Comparison of ENCODE assay signal across 18 cellular contexts in genomic region chr6:129191275-129191674, GRCh38.
"Had no signal": no experiment of that assay in that cellular context is flagged by ENCODE, and none has a peak within 500 bp of the region (broad histone marks: within the 10 kb centered on the region; RNA-seq: fewer than 3 reads in every experiment).

No MANE protein-coding gene starts in this region.

- H3K4me2 ChIP-seq: hepatocyte had no signal

- H3K27me3 ChIP-seq: foreskin keratinocyte, hepatocyte, spleen had no signal

- H3K9ac ChIP-seq: parathyroid adenoma had no signal

- H3K4me1 ChIP-seq: lower lobe of right lung, parathyroid adenoma, spleen had no signal

- H3K4me1 Mint-ChIP-seq: central memory CD8-positive, alpha-beta T cell had no signal

- H3K36me3 ChIP-seq: lower lobe of right lung, spleen had no signal

- H3K9me3 ChIP-seq: lower lobe of right lung, spleen had no signal

- ATAC-seq: activated T-cell treated with anti-CD3 and anti-CD28 coated beads, Interleukin-2, amount 50 U/mL, for 72 hours; foreskin keratinocyte; left cardiac atrium; lower lobe of right lung; sciatic nerve had no signal

- H3K9me3 Mint-ChIP-seq: activated T-cell treated with anti-CD3 and anti-CD28 coated beads, Interleukin-2, amount 50 U/mL, for 72 hours; central memory CD8-positive, alpha-beta T cell; nephron; T-helper 2 cell treated with Interferon-gamma antibody and Interleukin-4, amounts not matched to agents 5 μg/mL and 100 μg/mL, for 36 hours had no signal

- H3K4me3 Mint-ChIP-seq: activated T-cell treated with anti-CD3 and anti-CD28 coated beads, Interleukin-2, amount 50 U/mL, for 72 hours; central memory CD8-positive, alpha-beta T cell; nephron; T-helper 2 cell treated with Interferon-gamma antibody and Interleukin-4, amounts not matched to agents 5 μg/mL and 100 μg/mL, for 36 hours had no signal

- H3K27ac Mint-ChIP-seq: activated T-cell treated with anti-CD3 and anti-CD28 coated beads, Interleukin-2, amount 50 U/mL, for 72 hours; nephron; T-helper 2 cell treated with Interferon-gamma antibody and Interleukin-4, amounts not matched to agents 5 μg/mL and 100 μg/mL, for 36 hours had no signal

- H3K27ac ChIP-seq: coronary artery, foreskin keratinocyte, hepatocyte, lower lobe of right lung, parathyroid adenoma, spleen had no signal

- DNase-seq: activated CD4-positive, CD25-positive, alpha-beta regulatory T cell treated with anti-CD3 and anti-CD28 coated beads, Interleukin-2, amount 50 U/mL, for 72 hours; activated effector memory CD4-positive, alpha-beta T cell treated with anti-CD3 and anti-CD28 coated beads, Interleukin-2, amount 50 U/mL, for 16 hours; activated naive CD4-positive, alpha-beta T cell treated with anti-CD3 and anti-CD28 coated beads, Interleukin-2, amount 50 U/mL, for 16 hours; activated T-cell treated with anti-CD3 and anti-CD28 coated beads, Interleukin-2, amount 50 U/mL, for 72 hours; aorta; foreskin keratinocyte; left cardiac atrium; lower lobe of right lung; spleen; stimulated activated CD4-positive, alpha-beta T cell treated with anti-CD3 and anti-CD28 coated beads, Interleukin-4, amount 100 ng/mL, for 4 hours; stimulated activated naive CD4-positive, alpha-beta T cell had no signal

- H3K4me3 ChIP-seq: coronary artery, hepatocyte, lower lobe of right lung, spleen had no signal
